In the genomic region with DNA sequence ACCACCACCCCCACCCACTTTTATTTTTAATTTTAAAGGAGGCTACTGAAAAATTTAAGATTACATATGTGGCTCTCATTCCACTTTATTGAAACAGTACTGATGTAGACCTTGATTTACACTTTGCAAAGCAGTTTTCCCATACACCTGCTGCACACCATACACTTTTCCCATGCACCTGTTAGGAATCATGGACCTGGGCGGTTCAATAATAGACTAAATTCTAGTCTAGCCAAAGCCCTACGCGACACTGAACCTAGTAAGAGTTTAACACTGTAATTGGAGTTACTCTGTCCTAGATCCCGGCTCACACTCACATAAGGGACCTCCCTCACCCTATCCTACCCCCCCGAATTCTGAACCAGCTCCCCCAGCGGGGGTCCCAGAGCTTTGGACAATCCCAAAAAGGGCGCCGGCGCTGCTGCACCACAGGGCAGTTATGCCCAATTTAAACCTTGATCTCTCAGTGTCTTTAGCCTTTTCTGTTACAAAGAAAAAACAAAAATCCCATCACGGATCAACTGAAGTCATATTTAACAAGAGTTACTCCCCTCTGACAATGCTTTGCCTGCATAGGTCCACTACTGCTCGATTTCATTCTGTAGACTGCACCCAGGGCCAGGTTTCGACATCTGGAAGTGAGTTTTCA, we compare ENCODE assay signal across 8 cellular contexts. TPM values are rescaled to one million over a fixed set of nuclear protein-coding genes. Genes with fewer than 3 reads are reported as not detected.
DNase-seq lines count a peak whose midpoint lies in the region; ATAC-seq and TF ChIP-seq lines count a peak whose summit lies in the region.

No MANE protein-coding gene starts in this region.

- peaks cover 3% of the 10 kb centered on the region for H3K36me3 Mint-ChIP-seq in activated CD4-positive, alpha-beta T cell treated with anti-CD3 and anti-CD28 coated beads for 36 hours (ENCODE audit: low read depth)

- H3K9me3 ChIP-seq in SK-N-MC (ENCODE audit: low read depth, low read length) (no peaks in the 10 kb centered on the region), sigmoid colon (no peaks in the 10 kb centered on the region)

- CTCF ChIA-PET in activated CD4-positive, alpha-beta T cell treated with anti-CD3 and anti-CD28 coated beads for 36 hours (lab: Charles Lee), result interaction anchor here (0.9 to 1.4 kb wide), 3 partner anchors 32 to 104 kb away, joined by 3 to 5 read pairs (median 4); no protein-coding TSS in a partner anchor

- no peak for TF ChIP-seq EP300 in sigmoid colon (IDR thresholded peaks at IDR 0.05)

- H3K4me1 ChIP-seq in foreskin keratinocyte (peaks cover 17% of the 10 kb centered on the region), sigmoid colon (peaks cover 5 to 43% (median 32%) of the 10 kb centered on the region in 4 donors)

- POLR2A ChIA-PET in activated CD4-positive, alpha-beta T cell treated with anti-CD3 and anti-CD28 coated beads for 36 hours (lab: Charles Lee), result interaction anchor here (0.6 kb wide), 1 partner anchor 199 kb away, joined by 3 read pairs; the partner anchor contains the start of gene ELOVL5

- H3K9me3 Mint-ChIP-seq in activated CD4-positive, alpha-beta T cell treated with anti-CD3 and anti-CD28 coated beads for 36 hours (ENCODE audit: low read depth), result no peaks in the 10 kb centered on the region

- peaks cover 6% of the 10 kb centered on the region for H3K27me3 Mint-ChIP-seq in activated CD4-positive, alpha-beta T cell treated with anti-CD3 and anti-CD28 coated beads for 36 hours

- ATAC-seq in activated CD4-positive, alpha-beta T cell treated with anti-CD3 and anti-CD28 coated beads for 36 hours, result no peak
- ATAC-seq in HG03095 (IDR thresholded peaks at IDR 0.05; ENCODE audit: unreplicated experiment) (peak; percentile 11), foreskin keratinocyte (peak; percentile 3)

- peak overlapping the region; percentile 74 for H3K27ac Mint-ChIP-seq in activated CD4-positive, alpha-beta T cell treated with anti-CD3 and anti-CD28 coated beads for 36 hours

- peak overlapping the region; percentile 93 for H3K4me3 ChIP-seq in SK-N-MC
- H3K4me3 ChIP-seq in sigmoid colon, result peak overlapping the region; percentile 56 to 63 (median 58)

- DNase-seq in activated CD4-positive, alpha-beta T cell treated with anti-CD3 and anti-CD28 coated beads for 36 hours, result no peak
- no peak for DNase-seq in activated CD4-positive, alpha-beta T cell treated with anti-CD3 and anti-CD28 coated beads, Interleukin-2, amount 50 U/mL, for 48 hours
- DNase-seq in SK-N-MC (ENCODE audit: low read depth, low spot score), result no peak
- no peak for DNase-seq in foreskin keratinocyte
- no peak for DNase-seq in sigmoid colon
- DNase-seq in DMS114 treated with DMSO at 0.1 percent for 48 hours (lab: John Stamatoyannopoulos, UW; ENCODE audit: unreplicated experiment), result no peak
- DNase-seq in central memory CD4-positive, alpha-beta T cell, result no peak

- H3K4me1 Mint-ChIP-seq in activated CD4-positive, alpha-beta T cell treated with anti-CD3 and anti-CD28 coated beads for 36 hours, result peaks cover 48% of the 10 kb centered on the region

- 4 to 13% methylated on average over 12 of the region's 12 CpGs for WGBS in sigmoid colon, 2 donors

- TF ChIP-seq CTCF in foreskin keratinocyte (conservative IDR thresholded peaks at IDR 0.05), result no peak
- TF ChIP-seq CTCF in sigmoid colon (IDR thresholded peaks at IDR 0.05), result no peak

- H3K27me3 ChIP-seq in foreskin keratinocyte (no peaks in the 10 kb centered on the region), sigmoid colon (no peaks in the 10 kb centered on the region)

- no peak for TF ChIP-seq POLR2A in sigmoid colon (IDR thresholded peaks at IDR 0.05)

- H3K27ac ChIP-seq in SK-N-MC (0 out of 2 replicates have a peak overlapping the region, but pooled peaks have one; percentile 10), foreskin keratinocyte (peak overlapping the region; percentile 45), sigmoid colon (peak overlapping the region; percentile 80 to 92 (median 90))

- H3K36me3 ChIP-seq in SK-N-MC (ENCODE audit: insufficient read depth, low read length), result no peaks in the 10 kb centered on the region
- no peaks in the 10 kb centered on the region for H3K36me3 ChIP-seq in sigmoid colon

- H3K4me3 Mint-ChIP-seq in activated CD4-positive, alpha-beta T cell treated with anti-CD3 and anti-CD28 coated beads for 36 hours, result peak overlapping the region; percentile 81

- H3K9ac ChIP-seq in SK-N-MC (ENCODE audit: insufficient read length), result peak overlapping the region; percentile 76

- intact Hi-C loops in activated CD4-positive, alpha-beta T cell treated with anti-CD3 and anti-CD28 coated beads for 36 hours (cut with DNase I, micrococcal nuclease), result loop anchor here (2.0 to 10.0 kb wide), 6 partner anchors 120 to 972 kb away; partner anchors contain the start of genes ELOVL5 (in 1 of the 2), GSTA4 (in 1 of the 2) and TRAM2 (in 1 of the 2)
- intact Hi-C loops in sigmoid colon (cut with DNase I), result loop anchor here (5.0 kb wide), 4 partner anchors 50 to 550 kb away; partner anchors contain the start of genes ELOVL5 and GSTA4

RNA-seq across cellular contexts. Expression of gene GCLC, which starts 2.4 kb away (rescaled TPM):
- total RNA-seq in activated CD4-positive, alpha-beta T cell treated with anti-CD3 and anti-CD28 coated beads for 36 hours, result 10 to 100 TPM; 18.2 to 23.5 TPM
- total RNA-seq in foreskin keratinocyte (40.2 and 43.1 TPM in 2 replicates), sigmoid colon (10 to 100 TPM; 53.7 to 60.3 (median 57.4) TPM)
- polyA plus RNA-seq in foreskin keratinocyte (9.9 and 15.5 TPM in 2 replicates), sigmoid colon (10 to 100 TPM; 16.2 to 25.9 (median 22.8) TPM)

Comparison
In these comparisons a context has a peak if more than half of its experiments do, and no peak if none do; other contexts are left out.
1. H3K27ac ChIP-seq: peak in every context shown above with its lines; median percentile 90 in sigmoid colon; 45 in foreskin keratinocyte; 10 in SK-N-MC.